26 cellular contexts compared by ENCODE assay signal in the genomic region with DNA sequence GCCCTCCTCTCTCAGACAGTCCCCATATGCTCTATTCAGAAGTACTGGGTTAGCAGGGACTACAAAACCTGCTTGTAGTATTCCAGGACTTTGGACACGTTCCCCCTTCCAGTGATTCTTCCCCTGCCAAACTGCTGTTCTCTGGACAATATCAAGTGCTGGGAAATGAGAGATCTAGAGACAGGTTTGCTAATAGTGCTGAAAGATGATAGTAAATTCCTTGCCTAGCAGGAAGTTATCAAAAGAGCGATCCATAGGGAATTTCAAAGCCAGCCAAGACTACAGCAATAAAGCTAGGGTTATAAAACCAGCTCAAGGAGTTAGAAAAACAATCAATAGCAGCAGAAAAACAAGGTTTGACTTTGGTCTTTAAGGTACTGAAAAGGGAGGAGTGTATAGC. TPM values are rescaled to one million over a fixed set of nuclear protein-coding genes. Genes with fewer than 3 reads are reported as not detected.
DNase-seq lines count a peak whose midpoint lies in the region; ATAC-seq and TF ChIP-seq lines count a peak whose summit lies in the region.
"Had no signal": no experiment of that assay in that cellular context is flagged by ENCODE, and none has a peak within 500 bp of the region (broad histone marks: within the 10 kb centered on the region; RNA-seq: fewer than 3 reads in every experiment).

No MANE protein-coding gene starts in this region.

- CTCF ChIA-PET in Caco-2 (lab: Charles Lee), result interaction anchor here (2.3 kb wide), 1 partner anchor 48 kb away, joined by 11 read pairs; no protein-coding TSS in a partner anchor
- CTCF ChIA-PET in WTC11 (lab: Charles Lee), result interaction anchor here (1.1 to 1.5 kb wide), 2 partner anchors 42 to 48 kb away, joined by 3 to 5 read pairs; no protein-coding TSS in a partner anchor
- CTCF ChIA-PET in activated CD8-positive, alpha-beta T cell treated with anti-CD3 and anti-CD28 coated beads for 36 hours (lab: Charles Lee), result interaction anchor here (1.1 to 2.6 kb wide), 3 partner anchors 18 to 48 kb away, joined by 3 to 13 read pairs (median 5); no protein-coding TSS in a partner anchor

- H3K4me1 Mint-ChIP-seq in Caco-2 (ENCODE audit: low read depth, unreplicated experiment), result peaks cover 45% of the 10 kb centered on the region
- peaks cover 18% of the 10 kb centered on the region for H3K4me1 Mint-ChIP-seq in WTC11
- peaks cover 16% of the 10 kb centered on the region for H3K4me1 Mint-ChIP-seq in activated CD8-positive, alpha-beta T cell treated with anti-CD3 and anti-CD28 coated beads for 36 hours (ENCODE audit: low read depth)
- H3K4me1 Mint-ChIP-seq: neural crest cell had no signal

- no peak overlapping the region for H3K27ac ChIP-seq in psoas muscle
- H3K27ac ChIP-seq: epithelial cell of prostate, PC-9, SJCRH30, thoracic aorta, WERI-Rb-1 had no signal

- no TSS peak for BruUV-seq in Caco-2 (replicated peaks; lab: Mats Ljungman, UMichigan)

- H3K4me3 Mint-ChIP-seq in Caco-2 (ENCODE audit: unreplicated experiment) (no peak overlapping the region), WTC11 (no peak overlapping the region)
- no peak overlapping the region for H3K4me3 Mint-ChIP-seq in activated CD8-positive, alpha-beta T cell treated with anti-CD3 and anti-CD28 coated beads for 36 hours
- H3K4me3 Mint-ChIP-seq: neural crest cell had no signal

- POLR2A ChIA-PET in Caco-2 (lab: Charles Lee), result interaction anchor here (0.6 kb wide), 1 partner anchor 169 kb away, joined by 6 read pairs; no protein-coding TSS in a partner anchor
- POLR2A ChIA-PET in WTC11 (lab: Charles Lee), result interaction anchor here (0.9 kb wide), 1 partner anchor 73 kb away, joined by 4 read pairs; the partner anchor contains the start of gene ACIN1
- POLR2A ChIA-PET in activated CD8-positive, alpha-beta T cell treated with anti-CD3 and anti-CD28 coated beads for 36 hours (lab: Charles Lee), result interaction anchor here (1.3 kb wide), 1 partner anchor 14 kb away, joined by 3 read pairs; no protein-coding TSS in a partner anchor

- TF ChIP-seq CTCF in Caco-2 (IDR thresholded peaks at IDR 0.05; ENCODE audit: insufficient read depth in 1 of 2, low read depth in 1 of 2, low read length in 1 of 2, severe bottlenecking in 1 of 2, unreplicated experiment in 1 of 2), result no peak
- no peak for TF ChIP-seq CTCF in WTC11 (IDR thresholded peaks at IDR 0.05)
- TF ChIP-seq CTCF in psoas muscle (IDR thresholded peaks at IDR 0.05), result no peak
- TF ChIP-seq CTCF in activated CD8-positive, alpha-beta T cell treated with anti-CD3 and anti-CD28 coated beads for 36 hours (IDR thresholded peaks at IDR 0.05), result no peak

- H3K9me3 Mint-ChIP-seq in Caco-2 (ENCODE audit: unreplicated experiment), result no peaks in the 10 kb centered on the region
- no peaks in the 10 kb centered on the region for H3K9me3 Mint-ChIP-seq in WTC11
- H3K9me3 Mint-ChIP-seq in activated CD8-positive, alpha-beta T cell treated with anti-CD3 and anti-CD28 coated beads for 36 hours, result no peaks in the 10 kb centered on the region
- H3K9me3 Mint-ChIP-seq: neural crest cell had no signal

- ATAC-seq in WTC11, result no peak
- peak; percentile 76 for ATAC-seq in left ventricle myocardium superior
- ATAC-seq in sciatic nerve, result peak; percentile 58
- ATAC-seq in psoas muscle, result no peak
- ATAC-seq in activated CD8-positive, alpha-beta T cell treated with anti-CD3 and anti-CD28 coated beads for 36 hours, result no peak
- no peak for ATAC-seq in GM18870 (IDR thresholded peaks at IDR 0.05; ENCODE audit: unreplicated experiment)

- H3K27ac Mint-ChIP-seq in Caco-2 (ENCODE audit: unreplicated experiment), result peak overlapping the region; percentile 53
- peak overlapping the region; percentile 13; the same call in 1 of the 2 replicates for H3K27ac Mint-ChIP-seq in WTC11
- H3K27ac Mint-ChIP-seq in activated CD8-positive, alpha-beta T cell treated with anti-CD3 and anti-CD28 coated beads for 36 hours, result no peak overlapping the region

- no peaks in the 10 kb centered on the region; the same call in 1 of the 2 replicates for H3K36me3 ChIP-seq in Caco-2 (ENCODE audit: control insufficient read depth, insufficient read depth, low read length)
- peaks cover 2 to 34% of the 10 kb centered on the region in 2 donors for H3K36me3 ChIP-seq in psoas muscle (ENCODE audit: insufficient read depth in 1 of 2, low read depth in 1 of 2)
- H3K36me3 ChIP-seq: SJCRH30, WERI-Rb-1 had no signal

- H3K27me3 Mint-ChIP-seq in Caco-2 (ENCODE audit: insufficient read depth, unreplicated experiment) (no peaks in the 10 kb centered on the region), WTC11 (ENCODE audit: low read depth) (no peaks in the 10 kb centered on the region)
- H3K27me3 Mint-ChIP-seq in activated CD8-positive, alpha-beta T cell treated with anti-CD3 and anti-CD28 coated beads for 36 hours, result no peaks in the 10 kb centered on the region

- no peaks in the 10 kb centered on the region for H3K9me3 ChIP-seq in Caco-2
- no peaks in the 10 kb centered on the region for H3K9me3 ChIP-seq in psoas muscle
- H3K9me3 ChIP-seq: SJCRH30, thoracic aorta had no signal

- 16 to 47% (median 36%) methylated on average over 2 of the region's 2 CpGs for WGBS in psoas muscle, 3 donors

- DNase-seq in Caco-2, result no peak
- no peak for DNase-seq in WTC11 (ENCODE audit: low spot score)
- DNase-seq in left ventricle myocardium superior, result no peak
- DNase-seq in sciatic nerve (ENCODE audit: low spot score), result no peak
- no peak for DNase-seq in psoas muscle
- DNase-seq in NCI-H82 (lab: John Stamatoyannopoulos, UW), result no peak
- no peak for DNase-seq in activated CD8-positive, alpha-beta T cell treated with anti-CD3 and anti-CD28 coated beads for 36 hours
- DNase-seq: activated CD8-positive, alpha-beta memory T cell treated with anti-CD3 and anti-CD28 coated beads, Interleukin-2, amount 50 U/mL, for 48 hours; activated effector memory CD4-positive, alpha-beta T cell treated with Interleukin-2 at 50 U/mL for 16 hours; DMS 273 treated with DMSO at 0.1 percent for 48 hours; mesendoderm; MV-4-11; NCI-H1694 treated with DMSO at 0.1 percent for 48 hours; NCI-H226; PC-9; SJCRH30; T-helper 2 cell; WERI-Rb-1 had no signal

- H3K27me3 ChIP-seq in Caco-2 (replicated peaks; ENCODE audit: control insufficient read depth, insufficient read depth, low read length) (no peaks in the 10 kb centered on the region), psoas muscle (ENCODE audit: insufficient read depth in 3 of 3, low read length in 2 of 3) (no peaks in the 10 kb centered on the region)

- H3K4me3 ChIP-seq in Caco-2 (ENCODE audit: low read depth, low read length) (no peak overlapping the region), psoas muscle (no peak overlapping the region)
- H3K4me3 ChIP-seq: PC-9, SJCRH30, thoracic aorta had no signal

- peaks cover 48% of the 10 kb centered on the region for H3K4me1 ChIP-seq in Caco-2
- H3K4me1 ChIP-seq in psoas muscle, result peaks cover 6% of the 10 kb centered on the region
- H3K4me1 ChIP-seq: SJCRH30 had no signal

- H3K36me3 Mint-ChIP-seq in Caco-2 (ENCODE audit: insufficient read depth, unreplicated experiment), result peaks cover 17% of the 10 kb centered on the region
- peaks cover 56% of the 10 kb centered on the region for H3K36me3 Mint-ChIP-seq in WTC11
- no peaks in the 10 kb centered on the region for H3K36me3 Mint-ChIP-seq in activated CD8-positive, alpha-beta T cell treated with anti-CD3 and anti-CD28 coated beads for 36 hours (ENCODE audit: low read depth)

- intact Hi-C loops in Caco-2 (cut with micrococcal nuclease; ENCODE audit: unreplicated experiment) (no loop called here), left ventricle myocardium superior (cut with micrococcal nuclease) (no loop called here), sciatic nerve (cut with DNase I) (no loop called here), psoas muscle (cut with DNase I) (no loop called here)
- intact Hi-C loops in activated CD8-positive, alpha-beta T cell treated with anti-CD3 and anti-CD28 coated beads for 36 hours (cut with micrococcal nuclease), result no loop called here

TF ChIP-seq in WTC11, 78 proteins besides CTCF, POLR2A, EP300 and RAD21 (continues in another document):
- TF ChIP-seq, protein P1, sequence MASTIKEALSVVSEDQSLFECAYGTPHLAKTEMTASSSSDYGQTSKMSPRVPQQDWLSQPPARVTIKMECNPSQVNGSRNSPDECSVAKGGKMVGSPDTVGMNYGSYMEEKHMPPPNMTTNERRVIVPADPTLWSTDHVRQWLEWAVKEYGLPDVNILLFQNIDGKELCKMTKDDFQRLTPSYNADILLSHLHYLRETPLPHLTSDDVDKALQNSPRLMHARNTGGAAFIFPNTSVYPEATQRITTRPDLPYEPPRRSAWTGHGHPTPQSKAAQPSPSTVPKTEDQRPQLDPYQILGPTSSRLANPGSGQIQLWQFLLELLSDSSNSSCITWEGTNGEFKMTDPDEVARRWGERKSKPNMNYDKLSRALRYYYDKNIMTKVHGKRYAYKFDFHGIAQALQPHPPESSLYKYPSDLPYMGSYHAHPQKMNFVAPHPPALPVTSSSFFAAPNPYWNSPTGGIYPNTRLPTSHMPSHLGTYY (CRISPR knock-in tag; IDR thresholded peaks at IDR 0.05), result no peak
- no peak for TF ChIP-seq ZNF396 (CRISPR knock-in tag; IDR thresholded peaks at IDR 0.05; ENCODE audit: borderline replicate concordance)
- no peak for TF ChIP-seq JUN (CRISPR knock-in tag; IDR thresholded peaks at IDR 0.05)
- no peak for TF ChIP-seq TEAD1 (CRISPR knock-in tag; IDR thresholded peaks at IDR 0.05)

RNA-seq across cellular contexts. Expression of gene SLC7A8, which starts 15.2 kb away (rescaled TPM):
- total RNA-seq in Caco-2 (2022), result 26.9 and 28.9 TPM in 2 replicates
- 200 to 207 TPM (median 201 TPM) in 3 replicates for total RNA-seq in WTC11 (2021)
- 6.4 TPM for total RNA-seq in left ventricle myocardium superior
- total RNA-seq in sciatic nerve, result 15.0 TPM
- total RNA-seq in psoas muscle, result 10 to 100 TPM in 3 of 4 donors, 1 to 10 TPM in 1; 7.5 to 43.0 (median 24.1) TPM
- 10 to 100 TPM; 10.4 to 72.6 (median 44.2) TPM for polyA plus RNA-seq in psoas muscle
- total RNA-seq in activated CD8-positive, alpha-beta T cell treated with anti-CD3 and anti-CD28 coated beads for 36 hours, result 1 to 10 TPM; 1.5 to 1.9 TPM

RNA-seq across cellular contexts. Expression of gene CEBPE, which starts 49.2 kb away (rescaled TPM):
- total RNA-seq in Caco-2 (2022) (not detected in 2 replicates), WTC11 (2021) (not detected in 3 replicates), left ventricle myocardium superior (not detected), sciatic nerve (0.31 TPM), psoas muscle (under 1 TPM in 2 of 4 donors, not detected in 2; 0.17 to 0.22 TPM)
- polyA plus RNA-seq in psoas muscle, result under 1 TPM in 2 of 3 donors, not detected in 1; 0.03 to 0.19 TPM
- under 1 TPM; 0.27 to 0.34 TPM for total RNA-seq in activated CD8-positive, alpha-beta T cell treated with anti-CD3 and anti-CD28 coated beads for 36 hours
- total RNA-seq: bronchial epithelial cell, dermis microvascular lymphatic vessel endothelial cell, H1, neural crest cell, PC-9, pulmonary artery endothelial cell, SJCRH30, thoracic aorta had no signal

Comparison
In these comparisons a context has a peak if more than half of its experiments do, and no peak if none do; other contexts are left out.
1. ATAC-seq: peak in left ventricle myocardium superior (single experiment) and sciatic nerve (single experiment); none in WTC11 (single experiment), psoas muscle (0 of 4), activated CD8-positive, alpha-beta T cell treated with anti-CD3 and anti-CD28 coated beads for 36 hours (single experiment) and GM18870 (single experiment).